In the genomic region with DNA sequence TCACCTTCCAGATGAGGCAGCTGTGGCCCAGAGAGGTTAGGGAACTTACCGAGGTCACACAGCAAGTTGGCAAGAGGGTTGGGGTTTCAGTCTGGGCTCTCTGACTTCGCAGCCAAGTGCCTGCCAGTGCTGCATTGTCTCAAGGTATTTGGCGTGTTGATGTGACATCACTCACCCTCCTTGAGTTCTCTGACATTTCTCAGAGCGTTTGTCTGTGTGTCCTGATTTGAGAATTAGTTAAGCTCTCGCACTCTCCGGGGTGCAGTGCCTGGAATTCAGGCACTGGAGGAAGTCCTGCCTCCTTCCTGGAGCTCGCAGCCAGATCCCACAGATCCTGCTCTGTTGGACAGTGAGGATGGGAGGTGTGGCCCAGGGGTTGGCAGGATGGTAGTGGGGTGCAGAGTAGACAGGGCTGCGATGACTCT, we compare ENCODE assay signal across 13 cellular contexts. TPM values are rescaled to one million over a fixed set of nuclear protein-coding genes. Genes with fewer than 3 reads are reported as not detected.
DNase-seq lines count a peak whose midpoint lies in the region; ATAC-seq and TF ChIP-seq lines count a peak whose summit lies in the region.
"Had no signal": no experiment of that assay in that cellular context is flagged by ENCODE, and none has a peak within 500 bp of the region (broad histone marks: within the 10 kb centered on the region; RNA-seq: fewer than 3 reads in every experiment).

No MANE protein-coding gene starts in this region.

- 95 to 96% methylated on average over 4 of the region's 8 CpGs for WGBS in mesodermal cell (ENCODE audit: insufficient coverage in 2 of 2), 2 experiments
- WGBS in thyroid gland, 2 donors, result 77 to 81% methylated on average over 7 to 8 of the region's 8 CpGs

- no peak overlapping the region for H3K4me3 ChIP-seq in mesodermal cell (ENCODE audit: extremely low read depth, insufficient read depth, low read length, poor library complexity, severe bottlenecking)
- H3K4me3 ChIP-seq in thyroid gland (replicated peaks in 1 of 3), result no peak overlapping the region

- no peak for TF ChIP-seq CTCF in thyroid gland (IDR thresholded peaks at IDR 0.05)

- ATAC-seq in GM21723 (IDR thresholded peaks at IDR 0.05; ENCODE audit: unreplicated experiment), result no peak

- H3K27ac ChIP-seq in cingulate gyrus (ENCODE audit: low read depth, low read length), result peak overlapping the region; percentile 19
- peak overlapping the region; percentile 93 for H3K27ac ChIP-seq in mesodermal cell (ENCODE audit: low read depth, low read length, severe bottlenecking)
- peak overlapping the region; percentile 78 to 87 (median 79) for H3K27ac ChIP-seq in thyroid gland
- H3K27ac ChIP-seq: KMS-11 had no signal

- intact Hi-C loops in thyroid gland (cut with DNase I), result no loop called here

- no peaks in the 10 kb centered on the region for H3K36me3 ChIP-seq in mesodermal cell (ENCODE audit: control insufficient read depth, insufficient read depth, low read length)
- no peaks in the 10 kb centered on the region for H3K36me3 ChIP-seq in thyroid gland

- H3K4me1 ChIP-seq in mesodermal cell (ENCODE audit: control insufficient read depth, insufficient read depth, low read length, poor library complexity, severe bottlenecking), result peaks cover 37% of the 10 kb centered on the region
- H3K4me1 ChIP-seq in thyroid gland, result peaks cover 48 to 60% of the 10 kb centered on the region in 2 donors

- no peak for TF ChIP-seq POLR2A in thyroid gland (IDR thresholded peaks at IDR 0.05)

- no peaks in the 10 kb centered on the region for H3K9me3 ChIP-seq in mesodermal cell (ENCODE audit: control insufficient read depth, low read length)
- H3K9me3 ChIP-seq in thyroid gland, result no peaks in the 10 kb centered on the region

- peak; percentile 78 for DNase-seq in DMS53 (lab: John Stamatoyannopoulos, UW)
- no peak for DNase-seq in DMS53 treated with DMSO at 0.1 percent for 48 hours (lab: John Stamatoyannopoulos, UW; ENCODE audit: unreplicated experiment)
- no peak for DNase-seq in thyroid gland
- no peak for DNase-seq in COLO668 (lab: John Stamatoyannopoulos, UW; ENCODE audit: unreplicated experiment)
- no peak for DNase-seq in stimulated activated CD4-positive, alpha-beta T cell treated with anti-CD3 and anti-CD28 coated beads, Interleukin-2, amount 100 ng/mL, for 24 hours
- DNase-seq: activated naive CD4-positive, alpha-beta T cell; erythroblast; NCI-H187; SHP77 treated with DMSO at 0.1 percent for 48 hours had no signal

- H3K27me3 ChIP-seq in thyroid gland, result no peaks in the 10 kb centered on the region

RNA-seq across cellular contexts. Expression of a gene that starts 25.7 kb away (rescaled TPM):
- 11.4 TPM for polyA plus RNA-seq in mesodermal cell (2013, experiment 1 of 2)
- 8.2 TPM for polyA plus RNA-seq in mesodermal cell (2013, experiment 2 of 2)
- 10 to 100 TPM; 38.7 to 80.1 (median 54.0) TPM for total RNA-seq in thyroid gland

Comparison
In these comparisons a context has a peak if more than half of its experiments do, and no peak if none do; other contexts are left out.
1. H3K27ac ChIP-seq: peak in every context shown above with its lines; median percentile 93 in mesodermal cell; 79 in thyroid gland; 19 in cingulate gyrus.